ENCODE assay signal across 19 cellular contexts in genomic region chr5:111719773-111720172, GRCh38. TPM values are rescaled to one million over a fixed set of nuclear protein-coding genes. Genes with fewer than 3 reads are reported as not detected.
DNase-seq lines count a peak whose midpoint lies in the region; ATAC-seq and TF ChIP-seq lines count a peak whose summit lies in the region.
"Had no signal": no experiment of that assay in that cellular context is flagged by ENCODE, and none has a peak within 500 bp of the region (broad histone marks: within the 10 kb centered on the region; RNA-seq: fewer than 3 reads in every experiment).

No MANE protein-coding gene starts in this region.

- in situ Hi-C loops in brain microvascular endothelial cell (cut with HindIII; ENCODE audit: low pct_ligation_motif_present, low sequenced_read_pairs) = no loop called here

- H3K23ac ChIP-seq in mesenchymal stem cell (ENCODE audit: low read length in 2 of 2) = no peak overlapping the region

- H3K36me3 ChIP-seq in DND-41 (ENCODE audit: insufficient read depth, low read length) (peaks cover 16% of the 10 kb centered on the region), WERI-Rb-1 (no peaks in the 10 kb centered on the region), mesenchymal stem cell (ENCODE audit: control insufficient read depth in 1 of 2, insufficient read depth in 2 of 2, low read depth in 1 of 2, low read length in 2 of 2) (no peaks in the 10 kb centered on the region), osteoblast (ENCODE audit: insufficient read depth, low read length) (no peaks in the 10 kb centered on the region), brain microvascular endothelial cell (replicated peaks) (no peaks in the 10 kb centered on the region)

- H4K91ac ChIP-seq in mesenchymal stem cell (ENCODE audit: low read length) = no peak overlapping the region

- no peak for TF ChIP-seq CTCF in DND-41 (IDR thresholded peaks at IDR 0.05; ENCODE audit: borderline replicate concordance, extremely low read depth, low read length, poor library complexity, severe bottlenecking)
- no peak for TF ChIP-seq CTCF in WERI-Rb-1 (IDR thresholded peaks at IDR 0.05; ENCODE audit: low read depth, low read length)
- TF ChIP-seq CTCF in osteoblast (IDR thresholded peaks at IDR 0.05; ENCODE audit: extremely low read depth, low read depth, low read length) = no peak
- no peak for TF ChIP-seq CTCF in brain microvascular endothelial cell (IDR thresholded peaks at IDR 0.05; ENCODE audit: low read depth, low read length, missing control alignments)

- H3K4me1 ChIP-seq in DND-41 (ENCODE audit: insufficient read depth, low read length) (no peaks in the 10 kb centered on the region), mesenchymal stem cell (ENCODE audit: control insufficient read depth, insufficient read depth, low read depth, low read length) (no peaks in the 10 kb centered on the region), osteoblast (ENCODE audit: insufficient read depth, low read length) (no peaks in the 10 kb centered on the region)
- H3K4me1 ChIP-seq: Caco-2 had no signal

- H3K14ac ChIP-seq in mesenchymal stem cell (ENCODE audit: low read length in 2 of 2) = no peak overlapping the region

- H3K79me2 ChIP-seq in DND-41 (ENCODE audit: insufficient read depth, low read length) (no peaks in the 10 kb centered on the region), osteoblast (ENCODE audit: insufficient read depth, low read length) (no peaks in the 10 kb centered on the region)

- ATAC-seq in DND-41 (ENCODE audit: insufficient read depth, low read depth) = peak; percentile 40
- ATAC-seq: GM12878, Panc1 had no signal

- H2BK120ac ChIP-seq in mesenchymal stem cell (ENCODE audit: low read depth, low read length) = no peak overlapping the region

- no peaks in the 10 kb centered on the region for H4K20me1 ChIP-seq in DND-41 (ENCODE audit: insufficient read depth, low read length)
- H4K20me1 ChIP-seq in osteoblast (ENCODE audit: insufficient read depth, low read length) = no peaks in the 10 kb centered on the region

- H3K4ac ChIP-seq in mesenchymal stem cell (ENCODE audit: low read depth in 1 of 2, low read length in 2 of 2) = no peak overlapping the region

- no peak overlapping the region for H3K4me3 ChIP-seq in DND-41 (ENCODE audit: low read depth in 1 of 2, low read length in 2 of 2)
- H3K4me3 ChIP-seq in WERI-Rb-1 (ENCODE audit: low read depth, low read length) = no peak overlapping the region
- H3K4me3 ChIP-seq in mesenchymal stem cell (ENCODE audit: insufficient read depth in 1 of 2, low read depth in 1 of 2, low read length in 2 of 2) = no peak overlapping the region
- no peak overlapping the region for H3K4me3 ChIP-seq in osteoblast (ENCODE audit: insufficient read depth, low read length)
- H3K4me3 ChIP-seq in brain microvascular endothelial cell (ENCODE audit: low read depth, low read length) = no peak overlapping the region
- H3K4me3 ChIP-seq: GM12878 had no signal

- peak overlapping the region in 1 of 2 experiments; percentile 11 for H2BK12ac ChIP-seq in mesenchymal stem cell (ENCODE audit: low read length in 2 of 2)

- no peak overlapping the region for H2BK5ac ChIP-seq in mesenchymal stem cell (ENCODE audit: low read depth, low read length, poor library complexity, severe bottlenecking)

- H3K27me3 ChIP-seq in DND-41 (ENCODE audit: insufficient read depth, low read length, poor library complexity) = no peaks in the 10 kb centered on the region
- H3K27me3 ChIP-seq in WERI-Rb-1 (ENCODE audit: insufficient read depth, low read depth, severe bottlenecking) = no peaks in the 10 kb centered on the region
- no peaks in the 10 kb centered on the region for H3K27me3 ChIP-seq in mesenchymal stem cell (ENCODE audit: control insufficient read depth in 1 of 2, insufficient read depth in 1 of 2, low read length in 2 of 2)
- no peaks in the 10 kb centered on the region for H3K27me3 ChIP-seq in osteoblast (ENCODE audit: insufficient read depth, low read length)
- H3K27me3 ChIP-seq in brain microvascular endothelial cell (replicated peaks) = no peaks in the 10 kb centered on the region

- DNase-seq in DND-41 (no peak), NCI-H2171 (lab: John Stamatoyannopoulos, UW) (peak; percentile 52), WERI-Rb-1 (peak; percentile 82), mesenchymal stem cell (no peak), osteoblast (ENCODE audit: insufficient read length, low spot score, missing footprints) (no peak), NCI-H146 (lab: John Stamatoyannopoulos, UW) (no peak), brain microvascular endothelial cell (no peak)
- DNase-seq: ACHN; Caco-2; CD4-positive, CD25-positive, alpha-beta regulatory T cell; DMS79 treated with DMSO at 0.1 percent for 48 hours; GDM1; GOT3; KG1; NCI-H1436; NCI-H774; T-helper 1 cell had no signal

- H3K79me1 ChIP-seq in mesenchymal stem cell (replicated peaks; ENCODE audit: low read length, poor library complexity, severe bottlenecking) = no peaks in the 10 kb centered on the region

- no peak overlapping the region for H3K18ac ChIP-seq in mesenchymal stem cell (ENCODE audit: low read depth in 1 of 2, low read length in 2 of 2)

- H2AK5ac ChIP-seq in mesenchymal stem cell (ENCODE audit: low read length, severe bottlenecking) = no peak overlapping the region

- H2AFZ ChIP-seq in DND-41 (ENCODE audit: low read depth, low read length) (no peak overlapping the region), mesenchymal stem cell (ENCODE audit: low read depth, low read length) (no peak overlapping the region), osteoblast (ENCODE audit: low read length) (no peak overlapping the region)

- peak overlapping the region; percentile 42 for H4K8ac ChIP-seq in mesenchymal stem cell (ENCODE audit: low read length)

- H3K9ac ChIP-seq in DND-41 (ENCODE audit: low read depth, low read length) (no peak overlapping the region), mesenchymal stem cell (ENCODE audit: low read length) (no peak overlapping the region)

- H3K9me3 ChIP-seq in DND-41 (ENCODE audit: insufficient read depth, low read length, severe bottlenecking) (no peaks in the 10 kb centered on the region), WERI-Rb-1 (ENCODE audit: severe bottlenecking) (peaks cover 7% of the 10 kb centered on the region), mesenchymal stem cell (ENCODE audit: control insufficient read depth, low read length) (no peaks in the 10 kb centered on the region), osteoblast (ENCODE audit: low read depth, low read length) (no peaks in the 10 kb centered on the region)
- H3K9me3 ChIP-seq: Caco-2 had no signal

- H3K4me2 ChIP-seq in DND-41 (ENCODE audit: insufficient read depth, low read length) = no peak overlapping the region
- H3K4me2 ChIP-seq in mesenchymal stem cell (ENCODE audit: low read length, poor library complexity, severe bottlenecking) = no peak overlapping the region
- no peak overlapping the region for H3K4me2 ChIP-seq in osteoblast (ENCODE audit: insufficient read depth, low read length)

- H3K27ac ChIP-seq in DND-41 (ENCODE audit: low read length) (no peak overlapping the region), WERI-Rb-1 (peak overlapping the region; percentile 87), mesenchymal stem cell (ENCODE audit: low read length, poor library complexity, severe bottlenecking) (no peak overlapping the region), osteoblast (ENCODE audit: low read depth, low read length) (no peak overlapping the region), brain microvascular endothelial cell (no peak overlapping the region)

- no peak overlapping the region for H2BK15ac ChIP-seq in mesenchymal stem cell (ENCODE audit: low read depth, poor library complexity, severe bottlenecking)

RNA-seq across cellular contexts. Expression of gene NREP, which starts 37.2 kb away (rescaled TPM):
- polyA plus RNA-seq in mesenchymal stem cell (2013, experiment 1 of 2) = 303 TPM
- polyA plus RNA-seq in mesenchymal stem cell (2013, experiment 2 of 2) = 305 TPM
- 150 and 182 TPM in 2 replicates for total RNA-seq in osteoblast

Comparison
In these comparisons a context has a peak if more than half of its experiments do, and no peak if none do; other contexts are left out.
1. DNase-seq: peak in NCI-H2171 (single experiment) and WERI-Rb-1 (single experiment); none in DND-41 (single experiment), mesenchymal stem cell (single experiment), osteoblast (single experiment), NCI-H146 (single experiment) and brain microvascular endothelial cell (single experiment).